Comparison of ENCODE assay signal across 10 cellular contexts in the genomic region with DNA sequence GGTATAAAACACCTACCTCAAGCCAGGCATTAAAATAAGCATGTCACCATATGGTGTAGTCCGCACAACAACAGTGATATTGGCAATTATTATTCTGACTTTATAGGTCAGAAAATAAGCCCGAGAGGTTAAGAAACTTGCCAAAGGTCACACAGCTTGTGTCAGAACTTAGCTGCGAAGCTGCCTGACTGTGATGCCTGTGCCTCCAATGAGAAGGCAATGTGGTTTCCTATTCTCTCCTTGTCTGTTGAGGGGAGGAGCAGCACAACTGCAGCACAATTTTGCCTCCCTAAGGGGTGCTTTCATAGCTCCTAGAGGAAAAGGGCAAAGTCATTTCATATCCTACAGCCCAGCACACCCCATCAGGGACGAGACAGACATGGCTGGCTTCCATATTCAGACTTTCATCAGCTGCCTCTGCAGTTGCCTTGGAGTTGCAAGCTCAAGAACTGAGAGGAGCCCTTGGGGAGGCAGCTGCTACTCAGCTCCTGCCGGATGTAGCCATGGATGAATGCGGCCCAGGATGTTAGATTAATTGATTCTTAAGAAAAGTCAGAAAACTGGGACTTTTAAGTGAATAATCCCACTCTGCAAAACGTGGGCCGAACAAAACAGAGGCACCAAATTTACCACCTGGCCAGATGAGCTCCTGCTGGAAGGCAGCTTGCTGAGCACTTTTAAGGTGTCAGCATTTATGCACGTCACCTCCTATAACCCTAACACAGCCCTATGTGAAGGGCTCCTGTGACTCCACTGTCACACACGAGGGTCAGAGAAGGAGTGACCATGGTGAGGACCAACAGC. TPM values are rescaled to one million over a fixed set of nuclear protein-coding genes. Genes with fewer than 3 reads are reported as not detected.
DNase-seq lines count a peak whose midpoint lies in the region; ATAC-seq and TF ChIP-seq lines count a peak whose summit lies in the region.
"Had no signal": no experiment of that assay in that cellular context is flagged by ENCODE, and none has a peak within 500 bp of the region (broad histone marks: within the 10 kb centered on the region; RNA-seq: fewer than 3 reads in every experiment).

No MANE protein-coding gene starts in this region.

- no peak overlapping the region for H3K27ac ChIP-seq in SJCRH30
- H3K27ac ChIP-seq: neutrophil had no signal

- H3K27me3 Mint-ChIP-seq in activated CD4-positive, alpha-beta T cell treated with anti-CD3 and anti-CD28 coated beads for 36 hours, result no peaks in the 10 kb centered on the region

- CTCF ChIA-PET in activated CD4-positive, alpha-beta T cell treated with anti-CD3 and anti-CD28 coated beads for 36 hours (lab: Charles Lee), result interaction anchor here (0.6 to 7.0 kb wide), 44 partner anchors 8 to 480 kb away, joined by 3 to 67 read pairs (median 4); a partner anchor contains a TSS

- DNase-seq in activated CD4-positive, alpha-beta T cell treated with anti-CD3 and anti-CD28 coated beads for 36 hours, result peak; percentile 33
- DNase-seq in activated CD4-positive, alpha-beta T cell treated with anti-CD3 and anti-CD28 coated beads for 48 hours, result no peak
- peak; percentile 72 to 79 for DNase-seq in SJCRH30
- DNase-seq in fibroblast of mammary gland (ENCODE audit: low read depth), result peak; percentile 33
- DNase-seq in stimulated activated naive CD8-positive, alpha-beta T cell treated with anti-CD3 and anti-CD28 coated beads, Interleukin-15, Interleukin-2, amounts not matched to agents 100 U/mL and 50 U/mL, for 24 hours, result no peak
- no peak for DNase-seq in foreskin melanocyte
- no peak for DNase-seq in NCI-H69 (lab: John Stamatoyannopoulos, UW)

- no peaks in the 10 kb centered on the region for H3K36me3 ChIP-seq in SJCRH30
- H3K36me3 ChIP-seq: HAP-1, neutrophil had no signal

- no peaks in the 10 kb centered on the region for H3K27me3 ChIP-seq in SJCRH30
- H3K27me3 ChIP-seq: neutrophil had no signal

- no peaks in the 10 kb centered on the region for H3K36me3 Mint-ChIP-seq in activated CD4-positive, alpha-beta T cell treated with anti-CD3 and anti-CD28 coated beads for 36 hours (ENCODE audit: low read depth)

- intact Hi-C loops in activated CD4-positive, alpha-beta T cell treated with anti-CD3 and anti-CD28 coated beads for 36 hours (cut with DNase I, micrococcal nuclease), result loop anchor here (1.0 to 10.0 kb wide), 11 partner anchors 74 to 478 kb away; a partner anchor contains a TSS

- ATAC-seq in activated CD4-positive, alpha-beta T cell treated with anti-CD3 and anti-CD28 coated beads for 36 hours, result no peak
- ATAC-seq in stimulated activated naive CD8-positive, alpha-beta T cell treated with anti-CD3 and anti-CD28 coated beads, Interleukin-15, Interleukin-2, amounts not matched to agents 100 U/mL and 50 U/mL, for 24 hours, result peak; percentile 34
- no peak for ATAC-seq in HG02763 (IDR thresholded peaks at IDR 0.05; ENCODE audit: unreplicated experiment)

- peaks cover 25% of the 10 kb centered on the region for H3K4me1 ChIP-seq in SJCRH30

- no peaks in the 10 kb centered on the region for H3K9me3 ChIP-seq in SJCRH30 (replicated peaks)
- H3K9me3 ChIP-seq: HAP-1, neutrophil had no signal

- H3K4me3 ChIP-seq in SJCRH30 (peak overlapping the region; percentile 18), fibroblast of mammary gland (ENCODE audit: control insufficient read depth, low read depth, low read length) (no peak overlapping the region)
- H3K4me3 ChIP-seq: HAP-1 had no signal

- no peak overlapping the region for H3K4me3 Mint-ChIP-seq in activated CD4-positive, alpha-beta T cell treated with anti-CD3 and anti-CD28 coated beads for 36 hours

- peaks cover 39% of the 10 kb centered on the region for H3K4me1 Mint-ChIP-seq in activated CD4-positive, alpha-beta T cell treated with anti-CD3 and anti-CD28 coated beads for 36 hours

- TF ChIP-seq CTCF in fibroblast of mammary gland (conservative IDR thresholded peaks at IDR 0.05; ENCODE audit: control insufficient read depth, insufficient read depth, low read depth, low read length), result no peak

- no peaks in the 10 kb centered on the region for H3K9me3 Mint-ChIP-seq in activated CD4-positive, alpha-beta T cell treated with anti-CD3 and anti-CD28 coated beads for 36 hours (ENCODE audit: low read depth)

- POLR2A ChIA-PET in activated CD4-positive, alpha-beta T cell treated with anti-CD3 and anti-CD28 coated beads for 36 hours (lab: Charles Lee), result interaction anchor here (0.6 kb wide), 1 partner anchor 519 kb away, joined by 3 read pairs; a partner anchor contains a TSS

- H3K27ac Mint-ChIP-seq in activated CD4-positive, alpha-beta T cell treated with anti-CD3 and anti-CD28 coated beads for 36 hours, result peak overlapping the region; percentile 60

RNA-seq across cellular contexts. Expression of a gene that starts 38.5 kb away (rescaled TPM):
- total RNA-seq in activated CD4-positive, alpha-beta T cell treated with anti-CD3 and anti-CD28 coated beads for 36 hours, result under 1 TPM; 0.42 to 0.69 TPM
- 2.9 and 3.5 TPM in 2 replicates for total RNA-seq in SJCRH30 (2014; rRNA removed; shearing (Covaris generic))

Comparison
In these comparisons a context has a peak if more than half of its experiments do, and no peak if none do; other contexts are left out.
1. DNase-seq: peak in activated CD4-positive, alpha-beta T cell treated with anti-CD3 and anti-CD28 coated beads for 36 hours (single experiment), SJCRH30 (2 of 2) and fibroblast of mammary gland (single experiment); none in activated CD4-positive, alpha-beta T cell treated with anti-CD3 and anti-CD28 coated beads for 48 hours (single experiment), stimulated activated naive CD8-positive, alpha-beta T cell treated with anti-CD3 and anti-CD28 coated beads, Interleukin-15, Interleukin-2, amounts not matched to agents 100 U/mL and 50 U/mL, for 24 hours (single experiment), foreskin melanocyte (single experiment) and NCI-H69 (single experiment).